In genomic region chr11:85725510-85726258, GRCh38 we compare ENCODE assay signal across 11 cellular contexts. TPM values are rescaled to one million over a fixed set of nuclear protein-coding genes. Genes with fewer than 3 reads are reported as not detected.
A peak's percentile ranks its signal among the peaks of the same experiment; 100 is the strongest.
DNase-seq lines count a peak whose midpoint lies in the region; ATAC-seq and TF ChIP-seq lines count a peak whose summit lies in the region.
"Had no signal": no experiment of that assay in that cellular context is flagged by ENCODE, and none has a peak within 500 bp of the region (broad histone marks: within the 10 kb centered on the region; RNA-seq: fewer than 3 reads in every experiment).

No MANE protein-coding gene starts in this region.

- H3K4me3 ChIP-seq in AG10803 (ENCODE audit: low read length) (no peak overlapping the region), HUES6 (ENCODE audit: low read depth, low read length) (no peak overlapping the region), choroid plexus epithelial cell (ENCODE audit: low read depth, low read length) (no peak overlapping the region), lower leg skin (ENCODE audit: low read depth, poor library complexity, severe bottlenecking) (no peak overlapping the region)
- H3K4me3 ChIP-seq: thoracic aorta had no signal

- no peak for TF ChIP-seq POLR2A in lower leg skin (IDR thresholded peaks at IDR 0.05)

- intact Hi-C loops in left colon (cut with DNase I, micrococcal nuclease): no loop called here
- intact Hi-C loops in lower leg skin (cut with DNase I; ENCODE audit: low total_unique reads): no loop called here

- peaks cover 6% of the 10 kb centered on the region for H3K9me3 ChIP-seq in HUES6 (ENCODE audit: control insufficient read depth, insufficient read depth, low read depth, low read length)
- H3K9me3 ChIP-seq: thoracic aorta had no signal

- 0 out of 2 replicates have a peak, but pooled peaks cover 4% of the 10 kb centered on the region for H3K4me1 ChIP-seq in HUES6 (ENCODE audit: control insufficient read depth, insufficient read depth, low read length)

- TF ChIP-seq CTCF in AG10803 (conservative IDR thresholded peaks at IDR 0.05; ENCODE audit: low read length): no peak
- peak; percentile 4 for TF ChIP-seq CTCF in choroid plexus epithelial cell (conservative IDR thresholded peaks at IDR 0.05; ENCODE audit: low read depth, low read length)
- TF ChIP-seq CTCF in lower leg skin (IDR thresholded peaks at IDR 0.05): no peak

- WGBS in lower leg skin, 2 donors: 61 to 68% methylated on average over 3 of the region's 3 CpGs

- no peak overlapping the region for H3K9ac ChIP-seq in HUES6 (ENCODE audit: low read length)

- DNase-seq in AG10803 (ENCODE audit: low read depth) (peak; percentile 92), choroid plexus epithelial cell (ENCODE audit: low read depth) (peak; percentile 79), left colon (no peak), lower leg skin (ENCODE audit: low spot score in 2 of 2) (no peak), mucosa of gallbladder (ENCODE audit: low spot score) (no peak), SKM-1 (lab: John Stamatoyannopoulos, UW; ENCODE audit: unreplicated experiment) (no peak)
- no peak for DNase-seq in stimulated activated CD4-positive, alpha-beta T cell treated with anti-CD3 and anti-CD28 coated beads, Interleukin-4, amount 100 ng/mL, for 1 hour
- DNase-seq: NCI-H774; stimulated activated CD4-positive, alpha-beta T cell treated with anti-CD3 and anti-CD28 coated beads, Interleukin-1b, Interleukin-23, amount 100 ng/mL, for 48 hours had no signal

- no peaks in the 10 kb centered on the region for H3K27me3 ChIP-seq in HUES6 (ENCODE audit: control insufficient read depth, insufficient read depth, low read length)

- H3K27ac ChIP-seq in HUES6 (ENCODE audit: low read depth, low read length): peak overlapping the region; percentile 29; the same call in 1 of the 2 replicates
- H3K27ac ChIP-seq: thoracic aorta had no signal

- ATAC-seq in left colon: peak; percentile 71

- H3K36me3 ChIP-seq in HUES6 (ENCODE audit: control insufficient read depth, insufficient read depth, low read length): no peaks in the 10 kb centered on the region
- H3K36me3 ChIP-seq: thoracic aorta had no signal

RNA-seq across cellular contexts. Expression of gene CCDC89, which starts 39.7 kb away (rescaled TPM):
- 1 to 10 TPM; 3.8 to 4.3 TPM for total RNA-seq in left colon
- total RNA-seq in lower leg skin: 1 to 10 TPM in 2 of 4 donors, under 1 TPM in 2; 0.21 to 3.4 (median 1.0) TPM
- total RNA-seq in mucosa of gallbladder: 2.6 TPM

Comparison
In these comparisons a context has a peak if more than half of its experiments do, and no peak if none do; other contexts are left out.
1. DNase-seq: peak in AG10803 (single experiment) and choroid plexus epithelial cell (single experiment); none in left colon (0 of 2), stimulated activated CD4-positive, alpha-beta T cell treated with anti-CD3 and anti-CD28 coated beads, Interleukin-4, amount 100 ng/mL, for 1 hour (single experiment), lower leg skin (0 of 2), mucosa of gallbladder (single experiment) and SKM-1 (single experiment).